In genomic region chr13:111429064-111429558, GRCh38 we compare ENCODE assay signal across 8 cellular contexts.
DNase-seq lines count a peak whose midpoint lies in the region; ATAC-seq and TF ChIP-seq lines count a peak whose summit lies in the region.

No MANE protein-coding gene starts in this region.

- no peaks in the 10 kb centered on the region for H3K36me3 ChIP-seq in GM23338 (ENCODE audit: insufficient read depth)

- peak; percentile 67 to 78 for TF ChIP-seq CTCF in GM23338 (conservative IDR thresholded peaks at IDR 0.05; ENCODE audit: low read depth in 2 of 2)

- DNase-seq in EL (peak; percentile 37), GM23338 (ENCODE audit: low spot score) (peak; percentile 81), NCI-H1105 treated with DMSO at 0.1 percent for 48 hours (lab: John Stamatoyannopoulos, UW) (peak; percentile 52), left ventricle myocardium superior (no peak), occipital lobe (lab: John Stamatoyannopoulos, UW) (no peak)
- peak; percentile 23 for DNase-seq in activated T-cell treated with anti-CD3 and anti-CD28 coated beads, Interleukin-2, amount 50 U/mL, for 1 hour
- DNase-seq in stimulated activated CD4-positive, alpha-beta T cell treated with anti-CD3 and anti-CD28 coated beads, Interleukin-12 subunit alpha, Interleukin-12 subunit beta, amount 100 ng/mL, for 48 hours (ENCODE audit: low read depth in 2 of 3, low spot score in 1 of 3), result peak; percentile 13 to 49 (median 24)

- H3K36me3 Mint-ChIP-seq in GM23338 (ENCODE audit: low read depth), result no peaks in the 10 kb centered on the region

- no peaks in the 10 kb centered on the region for H3F3A ChIP-seq in GM23338 (replicated peaks; ENCODE audit: low read depth)

- H3K4me1 Mint-ChIP-seq in GM23338, result no peaks in the 10 kb centered on the region

- no peaks in the 10 kb centered on the region for H3K9me3 Mint-ChIP-seq in GM23338

- H3K4me3 Mint-ChIP-seq in GM23338, result peak overlapping the region; percentile 82

- H3K27ac ChIP-seq in GM23338 (ENCODE audit: low read depth), result no peak overlapping the region

- no peaks in the 10 kb centered on the region for H3K9me2 ChIP-seq in GM23338 (ENCODE audit: insufficient read depth)

- no peaks in the 10 kb centered on the region for H4K20me1 ChIP-seq in GM23338 (replicated peaks; ENCODE audit: insufficient read depth)

- H2AFZ ChIP-seq in GM23338, result peak overlapping the region; percentile 94

- intact Hi-C loops in left ventricle myocardium superior (cut with micrococcal nuclease), result no loop called here

- peaks cover 10% of the 10 kb centered on the region for H3K27me3 Mint-ChIP-seq in GM23338 (ENCODE audit: insufficient read depth, low read depth, poor library complexity)

- ATAC-seq in GM23338 (peak; percentile 99), left ventricle myocardium superior (peak; percentile 39), HG03196 (IDR thresholded peaks at IDR 0.05; ENCODE audit: unreplicated experiment) (no peak)

- peak overlapping the region; percentile 73 for H3K4me2 ChIP-seq in GM23338

- H3K27ac Mint-ChIP-seq in GM23338, result no peak overlapping the region

- peak overlapping the region; percentile 56 for H3K4me3 ChIP-seq in GM23338

- no peaks in the 10 kb centered on the region for H3K27me3 ChIP-seq in GM23338 (ENCODE audit: insufficient read depth)

- no peaks in the 10 kb centered on the region for H3K4me1 ChIP-seq in GM23338 (ENCODE audit: insufficient read depth)

- no peaks in the 10 kb centered on the region for H3K79me2 ChIP-seq in GM23338 (replicated peaks; ENCODE audit: insufficient read depth)

TF ChIP-seq in GM23338, 12 proteins besides CTCF, POLR2A, EP300 and RAD21:
- no peak for TF ChIP-seq ETS1 (IDR thresholded peaks at IDR 0.05)
- TF ChIP-seq, protein P1, sequence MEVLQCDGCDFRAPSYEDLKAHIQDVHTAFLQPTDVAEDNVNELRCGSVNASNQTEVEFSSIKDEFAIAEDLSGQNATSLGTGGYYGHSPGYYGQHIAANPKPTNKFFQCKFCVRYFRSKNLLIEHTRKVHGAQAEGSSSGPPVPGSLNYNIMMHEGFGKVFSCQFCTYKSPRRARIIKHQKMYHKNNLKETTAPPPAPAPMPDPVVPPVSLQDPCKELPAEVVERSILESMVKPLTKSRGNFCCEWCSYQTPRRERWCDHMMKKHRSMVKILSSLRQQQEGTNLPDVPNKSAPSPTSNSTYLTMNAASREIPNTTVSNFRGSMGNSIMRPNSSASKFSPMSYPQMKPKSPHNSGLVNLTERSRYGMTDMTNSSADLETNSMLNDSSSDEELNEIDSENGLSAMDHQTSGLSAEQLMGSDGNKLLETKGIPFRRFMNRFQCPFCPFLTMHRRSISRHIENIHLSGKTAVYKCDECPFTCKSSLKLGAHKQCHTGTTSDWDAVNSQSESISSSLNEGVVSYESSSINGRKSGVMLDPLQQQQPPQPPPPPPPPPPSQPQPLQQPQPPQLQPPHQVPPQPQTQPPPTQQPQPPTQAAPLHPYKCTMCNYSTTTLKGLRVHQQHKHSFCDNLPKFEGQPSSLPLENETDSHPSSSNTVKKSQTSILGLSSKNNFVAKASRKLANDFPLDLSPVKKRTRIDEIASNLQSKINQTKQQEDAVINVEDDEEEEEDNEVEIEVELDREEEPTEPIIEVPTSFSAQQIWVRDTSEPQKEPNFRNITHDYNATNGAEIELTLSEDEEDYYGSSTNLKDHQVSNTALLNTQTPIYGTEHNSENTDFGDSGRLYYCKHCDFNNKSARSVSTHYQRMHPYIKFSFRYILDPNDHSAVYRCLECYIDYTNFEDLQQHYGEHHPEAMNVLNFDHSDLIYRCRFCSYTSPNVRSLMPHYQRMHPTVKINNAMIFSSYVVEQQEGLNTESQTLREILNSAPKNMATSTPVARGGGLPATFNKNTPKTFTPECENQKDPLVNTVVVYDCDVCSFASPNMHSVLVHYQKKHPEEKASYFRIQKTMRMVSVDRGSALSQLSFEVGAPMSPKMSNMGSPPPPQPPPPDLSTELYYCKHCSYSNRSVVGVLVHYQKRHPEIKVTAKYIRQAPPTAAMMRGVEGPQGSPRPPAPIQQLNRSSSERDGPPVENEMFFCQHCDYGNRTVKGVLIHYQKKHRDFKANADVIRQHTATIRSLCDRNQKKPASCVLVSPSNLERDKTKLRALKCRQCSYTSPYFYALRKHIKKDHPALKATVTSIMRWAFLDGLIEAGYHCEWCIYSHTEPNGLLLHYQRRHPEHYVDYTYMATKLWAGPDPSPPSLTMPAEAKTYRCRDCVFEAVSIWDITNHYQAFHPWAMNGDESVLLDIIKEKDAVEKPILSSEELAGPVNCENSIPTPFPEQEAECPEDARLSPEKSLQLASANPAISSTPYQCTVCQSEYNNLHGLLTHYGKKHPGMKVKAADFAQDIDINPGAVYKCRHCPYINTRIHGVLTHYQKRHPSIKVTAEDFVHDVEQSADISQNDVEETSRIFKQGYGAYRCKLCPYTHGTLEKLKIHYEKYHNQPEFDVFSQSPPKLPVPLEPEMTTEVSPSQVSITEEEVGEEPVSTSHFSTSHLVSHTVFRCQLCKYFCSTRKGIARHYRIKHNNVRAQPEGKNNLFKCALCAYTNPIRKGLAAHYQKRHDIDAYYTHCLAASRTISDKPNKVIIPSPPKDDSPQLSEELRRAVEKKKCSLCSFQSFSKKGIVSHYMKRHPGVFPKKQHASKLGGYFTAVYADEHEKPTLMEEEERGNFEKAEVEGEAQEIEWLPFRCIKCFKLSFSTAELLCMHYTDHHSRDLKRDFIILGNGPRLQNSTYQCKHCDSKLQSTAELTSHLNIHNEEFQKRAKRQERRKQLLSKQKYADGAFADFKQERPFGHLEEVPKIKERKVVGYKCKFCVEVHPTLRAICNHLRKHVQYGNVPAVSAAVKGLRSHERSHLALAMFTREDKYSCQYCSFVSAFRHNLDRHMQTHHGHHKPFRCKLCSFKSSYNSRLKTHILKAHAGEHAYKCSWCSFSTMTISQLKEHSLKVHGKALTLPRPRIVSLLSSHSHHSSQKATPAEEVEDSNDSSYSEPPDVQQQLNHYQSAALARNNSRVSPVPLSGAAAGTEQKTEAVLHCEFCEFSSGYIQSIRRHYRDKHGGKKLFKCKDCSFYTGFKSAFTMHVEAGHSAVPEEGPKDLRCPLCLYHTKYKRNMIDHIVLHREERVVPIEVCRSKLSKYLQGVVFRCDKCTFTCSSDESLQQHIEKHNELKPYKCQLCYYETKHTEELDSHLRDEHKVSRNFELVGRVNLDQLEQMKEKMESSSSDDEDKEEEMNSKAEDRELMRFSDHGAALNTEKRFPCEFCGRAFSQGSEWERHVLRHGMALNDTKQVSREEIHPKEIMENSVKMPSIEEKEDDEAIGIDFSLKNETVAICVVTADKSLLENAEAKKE (CRISPR knock-in tag; IDR thresholded peaks at IDR 0.05), result peak; percentile 42; the same call in 1 of the 2 replicates

Comparison
In these comparisons a context has a peak if more than half of its experiments do, and no peak if none do; other contexts are left out.
1. DNase-seq: peak in EL (single experiment), GM23338 (single experiment), NCI-H1105 treated with DMSO at 0.1 percent for 48 hours (single experiment), activated T-cell treated with anti-CD3 and anti-CD28 coated beads, Interleukin-2, amount 50 U/mL, for 1 hour (single experiment) and stimulated activated CD4-positive, alpha-beta T cell treated with anti-CD3 and anti-CD28 coated beads, Interleukin-12 subunit alpha, Interleukin-12 subunit beta, amount 100 ng/mL, for 48 hours (3 of 3); none in left ventricle myocardium superior (single experiment) and occipital lobe (single experiment).